16 cellular contexts compared by ENCODE assay signal in the genomic region with DNA sequence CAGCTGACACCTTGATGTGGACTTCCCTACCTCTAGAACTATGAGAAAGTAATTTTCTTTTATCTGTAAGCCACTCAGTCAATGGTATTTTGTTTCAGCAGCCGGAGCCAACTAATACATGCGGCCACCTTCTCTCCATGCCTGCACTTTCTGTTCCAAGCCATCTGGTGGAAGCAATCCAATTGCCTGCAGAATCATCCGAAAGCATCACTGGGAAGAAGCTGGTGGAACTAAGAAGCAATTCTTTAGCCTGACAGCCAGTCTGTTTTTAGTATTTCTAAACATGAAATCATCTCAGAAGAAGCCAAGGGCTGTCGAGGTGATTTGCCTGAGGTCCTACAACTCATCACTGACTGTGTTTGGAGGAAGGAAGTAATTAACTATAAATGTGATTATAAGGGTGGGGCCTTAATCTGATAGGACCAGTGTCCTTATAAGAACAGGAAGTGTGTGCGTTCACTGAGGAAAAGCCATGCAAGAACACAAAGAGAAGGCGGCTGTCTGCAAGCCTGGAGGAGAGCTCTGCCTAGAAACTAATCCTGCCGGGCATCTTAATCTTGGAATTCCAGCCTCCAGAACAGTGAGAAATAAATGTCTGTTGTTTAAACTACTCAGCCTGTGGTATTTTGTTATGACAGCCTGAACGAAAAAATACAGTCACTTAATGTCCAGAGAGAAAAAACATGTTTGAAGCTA. TPM values are rescaled to one million over a fixed set of nuclear protein-coding genes. Genes with fewer than 3 reads are reported as not detected.
A peak's percentile ranks its signal among the peaks of the same experiment; 100 is the strongest.
DNase-seq lines count a peak whose midpoint lies in the region; ATAC-seq, FAIRE-seq and TF ChIP-seq lines count a peak whose summit lies in the region.
"Had no signal": no experiment of that assay in that cellular context is flagged by ENCODE, and none has a peak within 500 bp of the region (broad histone marks: within the 10 kb centered on the region; RNA-seq: fewer than 3 reads in every experiment).

No MANE protein-coding gene starts in this region.

- DNase-seq in A673 (ENCODE audit: low spot score) (peak; percentile 98), GM23248 (peak; percentile 82), amniotic epithelial cell (ENCODE audit: low read depth) (peak; percentile 82), foreskin keratinocyte (peak; percentile 59 to 87), pancreas (no peak), posterior vena cava (ENCODE audit: low spot score) (no peak), mesenteric fat pad (ENCODE audit: low spot score) (no peak)
- DNase-seq: activated CD4-positive, CD25-positive, alpha-beta regulatory T cell treated with anti-CD3 and anti-CD28 coated beads, Interleukin-2, amount 50 U/mL, for 72 hours; CD4-positive, CD25-positive, alpha-beta regulatory T cell; cortex of kidney; mucosa of descending colon; NCI-H1694; PC-9; spleen had no signal

- peak; percentile 32; the same call in 1 of the 2 replicates for TF ChIP-seq CTCF in A673 (conservative IDR thresholded peaks at IDR 0.05; ENCODE audit: low read depth, low read length)
- TF ChIP-seq CTCF in foreskin keratinocyte (conservative IDR thresholded peaks at IDR 0.05), result no peak
- no peak for TF ChIP-seq CTCF in pancreas (IDR thresholded peaks at IDR 0.05)

- CTCF ChIA-PET in A673 (lab: Charles Lee), result interaction anchor here (0.6 to 1.0 kb wide), 2 partner anchors 341 to 697 kb away, joined by 3 read pairs; no protein-coding TSS in a partner anchor

- in situ Hi-C loops in GM23248 (cut with MboI), result no loop called here

- peaks cover 15% of the 10 kb centered on the region for H3K4me1 ChIP-seq in A673 (ENCODE audit: insufficient read depth, low read length, poor library complexity, severe bottlenecking)
- peaks cover 18% of the 10 kb centered on the region; the same call in 1 of the 2 replicates for H3K4me1 ChIP-seq in GM23248 (ENCODE audit: insufficient read depth)
- H3K4me1 ChIP-seq in foreskin keratinocyte, result no peaks in the 10 kb centered on the region
- H3K4me1 ChIP-seq in pancreas, result no peaks in the 10 kb centered on the region

- H3K4me2 ChIP-seq in GM23248 (ENCODE audit: unreplicated experiment), result peak overlapping the region; percentile 39
- H3K4me2 ChIP-seq: PC-9 had no signal

- 11 to 19% methylated on average over 8 of the region's 8 CpGs for WGBS in GM23248 (ENCODE audit: low coverage in 1 of 2, low lambda C conversion rate in 2 of 2, missing lambda C conversion rate in 2 of 2), 2 experiments
- 65 to 74% methylated on average over 8 of the region's 8 CpGs for WGBS in pancreas, 2 donors

- H3K9me3 ChIP-seq in A673 (ENCODE audit: low read depth, low read length, poor library complexity, severe bottlenecking) (peaks cover 14% of the 10 kb centered on the region), GM23248 (ENCODE audit: low read depth) (no peaks in the 10 kb centered on the region), pancreas (no peaks in the 10 kb centered on the region)
- H3K9me3 ChIP-seq: mucosa of descending colon, spleen had no signal

- peak overlapping the region; percentile 49 for H2AFZ ChIP-seq in GM23248
- H2AFZ ChIP-seq: PC-9 had no signal

- peak overlapping the region; percentile 36; the same call in 1 of the 2 replicates for H3K9ac ChIP-seq in GM23248

- no peak for FAIRE-seq in pancreas (lab: Jason Lieb, UNC)

- no peaks in the 10 kb centered on the region for H3K9me2 ChIP-seq in GM23248 (ENCODE audit: insufficient read depth)

- H3F3A ChIP-seq in GM23248 (ENCODE audit: insufficient read depth), result peaks cover 26% of the 10 kb centered on the region

- ATAC-seq in foreskin keratinocyte (peak; percentile 69), pancreas (no peak), GM21390 (IDR thresholded peaks at IDR 0.05; ENCODE audit: unreplicated experiment) (no peak)
- ATAC-seq: mucosa of descending colon had no signal

- H3K79me2 ChIP-seq in GM23248 (ENCODE audit: insufficient read depth), result no peaks in the 10 kb centered on the region

- no TSS peak for BruUV-seq in A673 (replicated peaks; lab: Mats Ljungman, UMichigan)

- H3K27ac ChIP-seq in A673 (ENCODE audit: low read depth, low read length, poor library complexity, severe bottlenecking) (peak overlapping the region; percentile 91), GM23248 (peak overlapping the region; percentile 59), foreskin keratinocyte (no peak overlapping the region), pancreas (no peak overlapping the region)
- H3K27ac ChIP-seq: PC-9, spleen had no signal

- H3K4me3 ChIP-seq in A673 (ENCODE audit: low read depth, low read length, poor library complexity, severe bottlenecking), result no peak overlapping the region
- H3K4me3 ChIP-seq in GM23248, result peak overlapping the region; percentile 40
- H3K4me3 ChIP-seq in pancreas, result no peak overlapping the region
- H3K4me3 ChIP-seq: mucosa of descending colon, PC-9, spleen had no signal

- H3K36me3 ChIP-seq in A673 (ENCODE audit: insufficient read depth, low read length, poor library complexity, severe bottlenecking) (no peaks in the 10 kb centered on the region), GM23248 (ENCODE audit: low read depth) (no peaks in the 10 kb centered on the region), pancreas (no peaks in the 10 kb centered on the region)
- H3K36me3 ChIP-seq: spleen had no signal

- no peaks in the 10 kb centered on the region for H4K20me1 ChIP-seq in GM23248 (ENCODE audit: insufficient read depth)

- POLR2A ChIA-PET in A673 (lab: Charles Lee; ENCODE audit: low non-redundant PET), result interaction anchor here (0.6 kb wide), 1 partner anchor 193 kb away, joined by 5 read pairs; no protein-coding TSS in a partner anchor

- intact Hi-C loops in A673 (cut with micrococcal nuclease; ENCODE audit: unreplicated experiment), result loop anchor here (2.0 to 10.0 kb wide), 3 partner anchors 387 to 629 kb away; a partner anchor contains a TSS
- intact Hi-C loops in pancreas (cut with DNase I), result no loop called here
- intact Hi-C loops in posterior vena cava (cut with DNase I), result no loop called here

- H3K27me3 ChIP-seq in A673 (replicated peaks; ENCODE audit: insufficient read depth, low read depth, low read length, poor library complexity) (no peaks in the 10 kb centered on the region), GM23248 (replicated peaks; ENCODE audit: insufficient read depth) (no peaks in the 10 kb centered on the region), foreskin keratinocyte (no peaks in the 10 kb centered on the region), pancreas (no peaks in the 10 kb centered on the region)

RNA-seq across cellular contexts. Expression of gene NXNL2, which starts 49.1 kb away (rescaled TPM):
- total RNA-seq in A673 (2021), result 1.3 TPM in 2 replicates
- 3.1 TPM in 1 of 2 replicates, not detected in the other for total RNA-seq in GM23248 (2014; rRNA removed; shearing (Covaris generic))
- polyA plus RNA-seq in GM23248 (2016; fragmentation: Nextera tagmentation; extraction: Ambion mirVana), result 0.48 and 1.4 TPM in 2 replicates
- not detected in 2 replicates for total RNA-seq in foreskin keratinocyte
- polyA plus RNA-seq in foreskin keratinocyte, result 0.07 and 0.11 TPM in 2 replicates
- under 1 TPM in 5 of 6 donors, not detected in 1; 0.19 to 0.84 (median 0.29) TPM for total RNA-seq in pancreas
- 1 to 10 TPM in 1 of 2 donors, under 1 TPM in 1; 0.99 to 1.5 TPM for polyA plus RNA-seq in pancreas
- total RNA-seq in posterior vena cava, result under 1 TPM in 1 of 2 donors, not detected in 1; 1.00 TPM
- total RNA-seq in mesenteric fat pad, result not detected
- total RNA-seq: activated T-helper 2 cell treated with anti-CD3 and anti-CD28 coated beads, Interferon-gamma antibody, Interleukin-2, Interleukin-4, amounts not matched to agents 10 μg/mL and 5 μg/mL and 100 μg/mL, durations not matched to agents 14 hours and 24 hours and 36 hours; CD4-positive, CD25-positive, alpha-beta regulatory T cell; mucosa of descending colon had no signal
- polyA plus RNA-seq: CD4-positive, CD25-positive, alpha-beta regulatory T cell had no signal

Comparison
In these comparisons a context has a peak if more than half of its experiments do, and no peak if none do; other contexts are left out.
1. DNase-seq: peak in A673 (single experiment), GM23248 (single experiment), amniotic epithelial cell (single experiment) and foreskin keratinocyte (2 of 2); none in pancreas (0 of 6), posterior vena cava (single experiment) and mesenteric fat pad (single experiment).
2. H3K27ac ChIP-seq: peak in A673 (single experiment) and GM23248 (single experiment); none in foreskin keratinocyte (single experiment) and pancreas (0 of 4).